Comparison of ENCODE assay signal across 8 cellular contexts in the genomic region with DNA sequence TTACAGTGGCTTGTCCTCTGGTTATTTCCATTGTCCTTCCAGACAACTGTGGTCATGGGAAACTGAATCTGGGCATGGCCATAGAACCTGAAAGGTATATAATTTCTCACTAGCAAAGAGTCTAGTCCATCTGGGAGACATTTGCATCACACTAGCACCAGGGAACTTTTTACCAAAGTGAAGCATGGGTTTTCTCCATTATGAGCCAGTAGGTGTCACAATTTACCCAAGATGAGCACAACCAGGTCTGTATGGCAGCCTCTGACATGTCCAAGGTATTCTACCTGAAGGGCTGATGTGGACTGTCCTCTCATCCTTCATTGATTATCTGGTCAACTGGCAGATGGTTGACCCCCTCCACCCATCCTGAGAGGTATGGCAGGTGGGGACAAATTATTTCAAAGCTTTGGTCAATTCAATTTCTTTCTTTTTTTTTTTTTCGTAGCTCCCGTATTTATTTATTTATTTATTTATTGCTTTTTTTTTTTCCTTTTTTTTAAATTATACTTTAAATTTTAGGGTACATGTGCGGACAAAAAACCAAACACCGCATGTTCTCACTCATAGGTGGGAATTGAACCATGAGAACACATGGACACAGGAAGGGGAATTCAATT.
A peak's percentile ranks its signal among the peaks of the same experiment; 100 is the strongest.
DNase-seq lines count a peak whose midpoint lies in the region; ATAC-seq, FAIRE-seq and TF ChIP-seq lines count a peak whose summit lies in the region.

No MANE protein-coding gene starts in this region.

- no peak for TF ChIP-seq POLR2A in H1 (IDR thresholded peaks at IDR 0.05; ENCODE audit: control extremely low read depth in 1 of 2, low read depth in 2 of 2, low read length in 2 of 2)

- H3K79me2 ChIP-seq in H9 (ENCODE audit: insufficient read depth, low read length): no peaks in the 10 kb centered on the region
- no peaks in the 10 kb centered on the region for H3K79me2 ChIP-seq in H1 (ENCODE audit: control insufficient read depth in 1 of 2, insufficient read depth in 2 of 2, low read length in 2 of 2)

- no peak overlapping the region for H2BK120ac ChIP-seq in H9 (ENCODE audit: low read depth, low read length, poor library complexity, severe bottlenecking)
- H2BK120ac ChIP-seq in H1 (replicated peaks; ENCODE audit: low read depth, low read length): no peak overlapping the region

- no peak overlapping the region for H2BK15ac ChIP-seq in H9 (ENCODE audit: low read depth, low read length)
- no peak overlapping the region for H2BK15ac ChIP-seq in H1 (ENCODE audit: low read length)

- FAIRE-seq in H1 (lab: Jason Lieb, UNC): peak; percentile 96

- no peak overlapping the region for H3K27ac Mint-ChIP-seq in H9

- peaks cover 0 to 7% of the 10 kb centered on the region in 2 experiments; a peak in 1 of 4 replicates for H3K4me1 Mint-ChIP-seq in H9

- H3K18ac ChIP-seq in H9 (ENCODE audit: insufficient read length, low read depth, low read length): no peak overlapping the region
- H3K18ac ChIP-seq in H1 (ENCODE audit: extremely low read depth, low read length): no peak overlapping the region

- H3K4me3 ChIP-seq in H1 (ENCODE audit: extremely low read depth in 1 of 4, insufficient read depth in 2 of 4, low read depth in 3 of 4, low read length in 4 of 4) (no peak overlapping the region), upper lobe of right lung (no peak overlapping the region), right cardiac atrium (ENCODE audit: low read length) (no peak overlapping the region)

- H3K9me3 ChIP-seq in H9 (ENCODE audit: control insufficient read depth, low read depth, low read length) (no peaks in the 10 kb centered on the region), H1 (ENCODE audit: insufficient read depth in 2 of 2, low read depth in 1 of 2, low read length in 1 of 2) (no peaks in the 10 kb centered on the region), upper lobe of right lung (no peaks in the 10 kb centered on the region), right cardiac atrium (ENCODE audit: control insufficient read depth, low read length) (no peaks in the 10 kb centered on the region)

- H3K36me3 Mint-ChIP-seq in H9 (ENCODE audit: insufficient read depth in 1 of 3, low read depth in 3 of 3): no peaks in the 10 kb centered on the region

- ATAC-seq in upper lobe of right lung: no peak
- no peak for ATAC-seq in GM18870 (IDR thresholded peaks at IDR 0.05; ENCODE audit: unreplicated experiment)
- no peak for ATAC-seq in right cardiac atrium

- no peaks in the 10 kb centered on the region for H3K27me3 Mint-ChIP-seq in H9 (ENCODE audit: low read depth)

- H3K36me3 ChIP-seq in H1 (ENCODE audit: control insufficient read depth in 2 of 4, insufficient read depth in 4 of 4, low read length in 3 of 4) (no peaks in the 10 kb centered on the region), upper lobe of right lung (no peaks in the 10 kb centered on the region)

- CTCF ChIA-PET in H1 (lab: Charles Lee; ENCODE audit: partially characterized antibody): interaction anchor here (0.6 to 1.5 kb wide), 11 partner anchors 9 to 1096 kb away, joined by 3 to 7 read pairs (median 3); no protein-coding TSS in a partner anchor

- H3K27me3 ChIP-seq in H9 (ENCODE audit: insufficient read depth, low read length): no peaks in the 10 kb centered on the region
- no peaks in the 10 kb centered on the region for H3K27me3 ChIP-seq in H1 (replicated peaks in 1 of 4; ENCODE audit: control insufficient read depth in 3 of 4, extremely low read depth in 1 of 4, insufficient read depth in 3 of 4, low read length in 3 of 4)
- H3K27me3 ChIP-seq in upper lobe of right lung: no peaks in the 10 kb centered on the region
- H3K27me3 ChIP-seq in right cardiac atrium (ENCODE audit: control insufficient read depth, insufficient read depth): no peaks in the 10 kb centered on the region

- H4K5ac ChIP-seq in H9 (ENCODE audit: insufficient read length, low read depth, low read length) (no peak overlapping the region), H1 (ENCODE audit: insufficient read length, low read depth, low read length) (no peak overlapping the region)

- no peak overlapping the region for H2BK5ac ChIP-seq in H9 (ENCODE audit: insufficient read length, low read length)
- no peak overlapping the region for H2BK5ac ChIP-seq in H1 (ENCODE audit: low read depth, low read length)

- no peak overlapping the region for H2BK12ac ChIP-seq in H9 (ENCODE audit: insufficient read length, low read depth, low read length)
- H2BK12ac ChIP-seq in H1 (ENCODE audit: low read depth, low read length): no peak overlapping the region

- POLR2A ChIA-PET in H1 (lab: Charles Lee; ENCODE audit: partially characterized antibody): interaction anchor here (0.6 kb wide), 1 partner anchor 844 kb away, joined by 3 read pairs; no protein-coding TSS in a partner anchor

- no peak overlapping the region for H3K4me2 ChIP-seq in H9 (ENCODE audit: insufficient read depth, insufficient read length, low read length)
- H3K4me2 ChIP-seq in H1 (ENCODE audit: insufficient read depth in 1 of 2, low read depth in 2 of 2, low read length in 2 of 2): no peak overlapping the region

- H3K56ac ChIP-seq in H9 (ENCODE audit: insufficient read length, low read depth, low read length) (no peak overlapping the region), H1 (replicated peaks; ENCODE audit: insufficient read length, low read depth, low read length) (no peak overlapping the region)

- peak; percentile 92 to 98 for TF ChIP-seq RAD21 in H1 (IDR thresholded peaks at IDR 0.05 in 1 of 2, conservative IDR thresholded peaks at IDR 0.05 in 1 of 2; ENCODE audit: low read depth in 2 of 2, low read length in 2 of 2)

- no peak overlapping the region for H3K23ac ChIP-seq in H9 (ENCODE audit: insufficient read length, low read depth, low read length)
- H3K23ac ChIP-seq in H1 (ENCODE audit: insufficient read length): no peak overlapping the region

- no peak for TF ChIP-seq EP300 in H1 (IDR thresholded peaks at IDR 0.05; ENCODE audit: borderline replicate concordance in 1 of 2, low read depth in 2 of 2, low read length in 2 of 2)

- H3T11ph ChIP-seq in H9 (ENCODE audit: low read length): no peak overlapping the region

- no peak overlapping the region for H3K4ac ChIP-seq in H9 (ENCODE audit: low read depth, low read length)
- no peak overlapping the region for H3K4ac ChIP-seq in H1 (replicated peaks; ENCODE audit: insufficient read length, low read depth, low read length)

- H4K91ac ChIP-seq in H9 (ENCODE audit: insufficient read length, low read depth, low read length) (no peak overlapping the region), H1 (replicated peaks; ENCODE audit: insufficient read length, low read length) (peak overlapping the region; percentile 17)

- H3K9ac ChIP-seq in H9 (ENCODE audit: extremely low read depth, insufficient read length, low read length): no peak overlapping the region
- no peak overlapping the region for H3K9ac ChIP-seq in H1 (replicated peaks in 1 of 4; ENCODE audit: extremely low read depth in 1 of 4, low read depth in 3 of 4, low read length in 3 of 4)

- H3K14ac ChIP-seq in H9 (ENCODE audit: insufficient read depth, low read length): no peak overlapping the region
- H3K14ac ChIP-seq in H1 (ENCODE audit: insufficient read length): no peak overlapping the region

- TF ChIP-seq CTCF in H9 (conservative IDR thresholded peaks at IDR 0.05): peak; percentile 83
- peak in 2 of 3 experiments; percentile 72 to 86; a peak in 3 of 4 replicates for TF ChIP-seq CTCF in H1 (IDR thresholded peaks at IDR 0.05; ENCODE audit: control extremely low read depth in 1 of 3, insufficient read depth in 1 of 3, low read depth in 1 of 3, low read length in 3 of 3)
- TF ChIP-seq CTCF in upper lobe of right lung (IDR thresholded peaks at IDR 0.05): no peak

- H3K27ac ChIP-seq in H9 (ENCODE audit: insufficient read length, low read depth, low read length) (no peak overlapping the region), H1 (ENCODE audit: low read depth, low read length) (no peak overlapping the region), upper lobe of right lung (no peak overlapping the region), right cardiac atrium (ENCODE audit: low read length) (no peak overlapping the region)

- peak; percentile 85 for DNase-seq in DMS53 treated with DMSO at 0.1 percent for 48 hours (lab: John Stamatoyannopoulos, UW; ENCODE audit: unreplicated experiment)
- DNase-seq in H9: peak; percentile 56
- peak; percentile 12 for DNase-seq in NCI-H1694 treated with DMSO at 0.1 percent for 48 hours (lab: John Stamatoyannopoulos, UW)
- no peak for DNase-seq in H1 (ENCODE audit: low read depth in 1 of 2, low spot score in 2 of 2)
- DNase-seq in upper lobe of right lung: no peak
- no peak for DNase-seq in effector CD8-positive, alpha-beta T cell (lab: John Stamatoyannopoulos, UW)
- no peak for DNase-seq in right cardiac atrium

- intact Hi-C loops in upper lobe of right lung (cut with DNase I): no loop called here
- intact Hi-C loops in right cardiac atrium (cut with DNase I): no loop called here

- H3K4me3 Mint-ChIP-seq in H9: no peak overlapping the region

- H2AK5ac ChIP-seq in H9 (ENCODE audit: insufficient read length, low read length): no peak overlapping the region
- no peak overlapping the region for H2AK5ac ChIP-seq in H1 (ENCODE audit: low read depth, low read length)

- H2BK20ac ChIP-seq in H9 (ENCODE audit: low read depth, low read length, poor library complexity, severe bottlenecking) (no peak overlapping the region), H1 (ENCODE audit: low read length) (no peak overlapping the region)

- no peaks in the 10 kb centered on the region for H3K23me2 ChIP-seq in H9 (ENCODE audit: insufficient read length, low read depth, low read length, poor library complexity, severe bottlenecking)
- H3K23me2 ChIP-seq in H1 (ENCODE audit: low read depth, low read length): no peaks in the 10 kb centered on the region

- H3K4me1 ChIP-seq in H9 (ENCODE audit: insufficient read depth, low read length): no peaks in the 10 kb centered on the region
- no peaks in the 10 kb centered on the region for H3K4me1 ChIP-seq in H1 (replicated peaks in 1 of 4; ENCODE audit: control insufficient read depth in 3 of 4, insufficient read depth in 4 of 4, low read length in 3 of 4)
- H3K4me1 ChIP-seq in upper lobe of right lung: no peaks in the 10 kb centered on the region
- H3K4me1 ChIP-seq in right cardiac atrium (ENCODE audit: control insufficient read depth, insufficient read depth, low read length): no peaks in the 10 kb centered on the region

- H4K20me1 ChIP-seq in H9 (ENCODE audit: control insufficient read depth, insufficient read depth, insufficient read length) (no peaks in the 10 kb centered on the region), H1 (replicated peaks in 1 of 2; ENCODE audit: control insufficient read depth in 1 of 2, insufficient read depth in 2 of 2, low read length in 2 of 2) (no peaks in the 10 kb centered on the region)

- H3K9me3 Mint-ChIP-seq in H9: no peaks in the 10 kb centered on the region

- no peak overlapping the region for H2AFZ ChIP-seq in H9 (ENCODE audit: low read length)
- no peak overlapping the region for H2AFZ ChIP-seq in H1 (ENCODE audit: low read length)

- no peak overlapping the region for H4K8ac ChIP-seq in H9 (replicated peaks; ENCODE audit: insufficient read length, low read depth, low read length)
- H4K8ac ChIP-seq in H1 (ENCODE audit: extremely low read depth, insufficient read depth, low read length): no peak overlapping the region

- no CpG with 5 or more reads among the region's 4 CpGs for WGBS in H9 (ENCODE audit: extremely low coverage, insufficient read length, low lambda C conversion rate)
- 91% methylated on average over 4 of the region's 4 CpGs; no CpG with 5 or more reads in 1 of the 2 experiments for WGBS in H1 (ENCODE audit: extremely low coverage in 1 of 2, insufficient coverage in 1 of 2, insufficient read length in 1 of 2, insufficient replicate concordance in 2 of 2, low coverage in 1 of 2, low lambda C conversion rate in 2 of 2, missing lambda C conversion rate in 1 of 2), 2 experiments
- 88% methylated on average over 4 of the region's 4 CpGs for WGBS in right cardiac atrium

- H3K79me1 ChIP-seq in H9 (ENCODE audit: insufficient read depth, low read depth, low read length, poor library complexity, severe bottlenecking) (no peaks in the 10 kb centered on the region), H1 (ENCODE audit: low read depth, low read length) (no peaks in the 10 kb centered on the region)

Comparison
In these comparisons a context has a peak if more than half of its experiments do, and no peak if none do; other contexts are left out.
1. DNase-seq: peak in DMS53 treated with DMSO at 0.1 percent for 48 hours (single experiment), H9 (single experiment) and NCI-H1694 treated with DMSO at 0.1 percent for 48 hours (single experiment); none in H1 (0 of 2), upper lobe of right lung (single experiment), effector CD8-positive, alpha-beta T cell (single experiment) and right cardiac atrium (0 of 3).